ENCODE assay signal across 15 cellular contexts in genomic region chr13:40928980-40929379, GRCh38.
"Had no signal": no experiment of that assay in that cellular context is flagged by ENCODE, and none has a peak within 500 bp of the region (broad histone marks: within the 10 kb centered on the region; RNA-seq: fewer than 3 reads in every experiment).

No MANE protein-coding gene starts in this region.

- H3K27me3 Mint-ChIP-seq: activated naive CD8-positive, alpha-beta T cell treated with anti-CD3 and anti-CD28 coated beads, Interleukin-2, amount 10 ng/mL, durations not matched to agents 7 days and 5 days; stimulated activated naive CD8-positive, alpha-beta T cell treated with anti-CD3 and anti-CD28 coated beads, Interleukin-15, amount 100 ng/mL, for 72 hours had no signal

- H3K4me3 ChIP-seq: breast epithelium, dorsolateral prefrontal cortex, esophagus muscularis mucosa, mucosa of descending colon, sigmoid colon, testis, upper lobe of right lung had no signal

- H3K27ac Mint-ChIP-seq: activated naive CD8-positive, alpha-beta T cell treated with anti-CD3 and anti-CD28 coated beads, Interleukin-2, amount 10 ng/mL, durations not matched to agents 7 days and 5 days had no signal

- DNase-seq: activated CD4-positive, alpha-beta T cell treated with anti-CD3 and anti-CD28 coated beads for 4 hours; activated naive CD8-positive, alpha-beta T cell treated with anti-CD3 and anti-CD28 coated beads, Interleukin-2, amount 10 ng/mL, durations not matched to agents 7 days and 5 days; aorta; dorsolateral prefrontal cortex; left cardiac atrium; mucosa of descending colon; nephron progenitor cell; sigmoid colon; stimulated activated CD4-positive, alpha-beta T cell treated with anti-CD3 and anti-CD28 coated beads, Interleukin-2, amount 100 ng/mL, for 24 hours; stimulated activated naive CD8-positive, alpha-beta T cell treated with anti-CD3 and anti-CD28 coated beads, Interleukin-15, amount 100 ng/mL, for 72 hours; testis; upper lobe of right lung had no signal

- H3K4me1 Mint-ChIP-seq: nephron progenitor cell had no signal

- H3K9me3 Mint-ChIP-seq: activated naive CD8-positive, alpha-beta T cell treated with anti-CD3 and anti-CD28 coated beads, Interleukin-2, amount 10 ng/mL, durations not matched to agents 7 days and 5 days; nephron progenitor cell; stimulated activated naive CD8-positive, alpha-beta T cell treated with anti-CD3 and anti-CD28 coated beads, Interleukin-15, amount 100 ng/mL, for 72 hours had no signal

- H3K27ac ChIP-seq: breast epithelium, dorsolateral prefrontal cortex, esophagus muscularis mucosa, sigmoid colon, testis, upper lobe of right lung, VCaP had no signal

- ATAC-seq: left cardiac atrium; mucosa of descending colon; stimulated activated naive CD8-positive, alpha-beta T cell treated with anti-CD3 and anti-CD28 coated beads, Interleukin-15, amount 100 ng/mL, for 72 hours; upper lobe of right lung had no signal

- H3K4me1 ChIP-seq: breast epithelium, esophagus muscularis mucosa, sigmoid colon, upper lobe of right lung had no signal

- H3K9me3 ChIP-seq: breast epithelium, esophagus muscularis mucosa, mucosa of descending colon, sigmoid colon, testis, upper lobe of right lung had no signal

- H3K27me3 ChIP-seq: breast epithelium, dorsolateral prefrontal cortex, esophagus muscularis mucosa, sigmoid colon, testis, upper lobe of right lung had no signal

- H3K4me3 Mint-ChIP-seq: activated naive CD8-positive, alpha-beta T cell treated with anti-CD3 and anti-CD28 coated beads, Interleukin-2, amount 10 ng/mL, durations not matched to agents 7 days and 5 days; nephron progenitor cell; stimulated activated naive CD8-positive, alpha-beta T cell treated with anti-CD3 and anti-CD28 coated beads, Interleukin-15, amount 100 ng/mL, for 72 hours had no signal
